8 cellular contexts compared by ENCODE assay signal in genomic region chr19:12294308-12295158, GRCh38.
A peak's percentile ranks its signal among the peaks of the same experiment; 100 is the strongest.
DNase-seq lines count a peak whose midpoint lies in the region; ATAC-seq lines count a peak whose summit lies in the region.

TSS of gene ZNF44 (minus strand) at chr19:12294883. CDS start at chr19:12294694, 189 bp downstream.

- DNase-seq in ACHN, result peak; percentile 74
- peak; percentile 84 for DNase-seq in NCI-H345 (lab: John Stamatoyannopoulos, UW)
- peak; percentile 90 for DNase-seq in activated CD4-positive, CD25-positive, alpha-beta regulatory T cell treated with anti-CD3 and anti-CD28 coated beads, Interleukin-2, amount 50 U/mL, for 16 hours (ENCODE audit: low read depth, low spot score)
- peak; percentile 99 for DNase-seq in cerebellar cortex (ENCODE audit: low spot score)
- DNase-seq in islet precursor cell, result peak; percentile 99
- peak; percentile 93 to 97 (median 97) for DNase-seq in stimulated activated CD4-positive, alpha-beta T cell treated with anti-CD3 and anti-CD28 coated beads, Interleukin-12 subunit alpha, Interleukin-12 subunit beta, amount 100 ng/mL, for 48 hours (ENCODE audit: low read depth in 2 of 3, low spot score in 1 of 3)

- peak; percentile 93 for ATAC-seq in GM18868 (IDR thresholded peaks at IDR 0.05; ENCODE audit: unreplicated experiment)
- ATAC-seq in HG03108 (IDR thresholded peaks at IDR 0.05; ENCODE audit: unreplicated experiment), result peak; percentile 85

- in situ Hi-C loops in ACHN (cut with HindIII; ENCODE audit: low pct_ligation_motif_present, low pct_unique_long_range_greater_than_20kb, low sequenced_read_pairs), result no loop called here

Comparison
In these comparisons a context has a peak if more than half of its experiments do, and no peak if none do; other contexts are left out.
1. Peak in every context shown above with its lines: DNase-seq and ATAC-seq.